Comparison of ENCODE assay signal across 9 cellular contexts in genomic region chr5:168047669-168048111, GRCh38.
DNase-seq lines count a peak whose midpoint lies in the region; ATAC-seq and TF ChIP-seq lines count a peak whose summit lies in the region.
"Had no signal": no experiment of that assay in that cellular context is flagged by ENCODE, and none has a peak within 500 bp of the region (broad histone marks: within the 10 kb centered on the region; RNA-seq: fewer than 3 reads in every experiment).

No MANE protein-coding gene starts in this region.

- TF ChIP-seq POLR2A in body of pancreas (IDR thresholded peaks at IDR 0.05) (no peak), sigmoid colon (IDR thresholded peaks at IDR 0.05) (no peak)

- H3K27me3 Mint-ChIP-seq in nephron (ENCODE audit: low read depth) (peaks cover 10% of the 10 kb centered on the region), Caco-2 (ENCODE audit: insufficient read depth, unreplicated experiment) (peaks cover 20% of the 10 kb centered on the region)
- no peaks in the 10 kb centered on the region for H3K27me3 Mint-ChIP-seq in activated naive CD8-positive, alpha-beta T cell treated with anti-CD3 and anti-CD28 coated beads for 36 hours

- peak overlapping the region in 2 of 3 experiments; percentile 8 to 10 for H3K27ac Mint-ChIP-seq in nephron
- no peak overlapping the region for H3K27ac Mint-ChIP-seq in Caco-2 (ENCODE audit: unreplicated experiment)
- H3K27ac Mint-ChIP-seq in activated naive CD8-positive, alpha-beta T cell treated with anti-CD3 and anti-CD28 coated beads for 36 hours, result no peak overlapping the region

- H3K9me3 ChIP-seq in body of pancreas, result no peaks in the 10 kb centered on the region
- no peaks in the 10 kb centered on the region for H3K9me3 ChIP-seq in sigmoid colon
- no peaks in the 10 kb centered on the region for H3K9me3 ChIP-seq in Caco-2
- H3K9me3 ChIP-seq: lower lobe of right lung had no signal

- H3K4me1 Mint-ChIP-seq in nephron (peaks cover 28% of the 10 kb centered on the region), Caco-2 (ENCODE audit: low read depth, unreplicated experiment) (no peaks in the 10 kb centered on the region)
- H3K4me1 Mint-ChIP-seq in activated naive CD8-positive, alpha-beta T cell treated with anti-CD3 and anti-CD28 coated beads for 36 hours, result no peaks in the 10 kb centered on the region

- ATAC-seq in GM18868 (IDR thresholded peaks at IDR 0.05; ENCODE audit: unreplicated experiment), result peak; percentile 34
- peak; percentile 36 for ATAC-seq in HG03432 (IDR thresholded peaks at IDR 0.05; ENCODE audit: unreplicated experiment)
- peak; percentile 55 for ATAC-seq in body of pancreas

- H3K36me3 ChIP-seq in body of pancreas (replicated peaks in 1 of 2; ENCODE audit: insufficient read depth in 1 of 2, low read depth in 2 of 2) (no peaks in the 10 kb centered on the region), sigmoid colon (no peaks in the 10 kb centered on the region), Caco-2 (ENCODE audit: control insufficient read depth, insufficient read depth, low read length) (no peaks in the 10 kb centered on the region)
- H3K36me3 ChIP-seq: lower lobe of right lung had no signal

- BruUV-seq in Caco-2 (replicated peaks; lab: Mats Ljungman, UMichigan), result no TSS peak

- WGBS in body of pancreas, 2 donors, result 6 to 29% methylated on average over 1 of the region's 1 CpG
- 11 to 39% methylated on average over 1 of the region's 1 CpG for WGBS in sigmoid colon, 2 donors

- H3K27ac ChIP-seq in body of pancreas, result no peak overlapping the region
- H3K27ac ChIP-seq in sigmoid colon, result peak overlapping the region in 2 of 4 donors; percentile 17 to 46
- H3K27ac ChIP-seq: lower lobe of right lung had no signal

- DNase-seq in body of pancreas (no peak), sigmoid colon (no peak), retina (no peak), Caco-2 (no peak)
- no peak for DNase-seq in activated naive CD8-positive, alpha-beta T cell treated with anti-CD3 and anti-CD28 coated beads for 36 hours
- DNase-seq: lower lobe of right lung had no signal

- H3K9me3 Mint-ChIP-seq in nephron (no peaks in the 10 kb centered on the region), Caco-2 (ENCODE audit: unreplicated experiment) (no peaks in the 10 kb centered on the region)
- no peaks in the 10 kb centered on the region for H3K9me3 Mint-ChIP-seq in activated naive CD8-positive, alpha-beta T cell treated with anti-CD3 and anti-CD28 coated beads for 36 hours

- H3K36me3 Mint-ChIP-seq in nephron (ENCODE audit: low read depth), result no peaks in the 10 kb centered on the region
- no peaks in the 10 kb centered on the region for H3K36me3 Mint-ChIP-seq in Caco-2 (ENCODE audit: insufficient read depth, unreplicated experiment)
- H3K36me3 Mint-ChIP-seq in activated naive CD8-positive, alpha-beta T cell treated with anti-CD3 and anti-CD28 coated beads for 36 hours, result no peaks in the 10 kb centered on the region

- intact Hi-C loops in body of pancreas (cut with DNase I), result loop anchor here (10.0 kb wide), 1 partner anchor 323 kb away; no protein-coding TSS in a partner anchor
- intact Hi-C loops in sigmoid colon (cut with DNase I), result loop anchor here (1.0 kb wide), 1 partner anchor 324 kb away; no protein-coding TSS in a partner anchor
- intact Hi-C loops in Caco-2 (cut with micrococcal nuclease; ENCODE audit: unreplicated experiment), result loop anchor here (1.0 kb wide), 3 partner anchors 172 to 465 kb away; no protein-coding TSS in a partner anchor

- POLR2A ChIA-PET in Caco-2 (lab: Charles Lee), result no interaction called here

- CTCF ChIA-PET in Caco-2 (lab: Charles Lee), result interaction anchor here (0.5 to 1.3 kb wide), 9 partner anchors 16 to 427 kb away, joined by 3 to 6 read pairs (median 3); no protein-coding TSS in a partner anchor

- TF ChIP-seq CTCF in body of pancreas (IDR thresholded peaks at IDR 0.05), result no peak
- no peak for TF ChIP-seq CTCF in nephron (IDR thresholded peaks at IDR 0.05; ENCODE audit: unreplicated experiment in 3 of 3)
- TF ChIP-seq CTCF in sigmoid colon (IDR thresholded peaks at IDR 0.05), result no peak
- no peak for TF ChIP-seq CTCF in Caco-2 (IDR thresholded peaks at IDR 0.05; ENCODE audit: insufficient read depth in 1 of 2, low read depth in 1 of 2, low read length in 1 of 2, severe bottlenecking in 1 of 2, unreplicated experiment in 1 of 2)

- TF ChIP-seq EP300 in sigmoid colon (IDR thresholded peaks at IDR 0.05), result no peak

- H3K4me3 Mint-ChIP-seq in nephron, result no peak overlapping the region
- no peak overlapping the region for H3K4me3 Mint-ChIP-seq in Caco-2 (ENCODE audit: unreplicated experiment)
- H3K4me3 Mint-ChIP-seq in activated naive CD8-positive, alpha-beta T cell treated with anti-CD3 and anti-CD28 coated beads for 36 hours, result no peak overlapping the region

- H3K4me3 ChIP-seq in body of pancreas (no peak overlapping the region), sigmoid colon (no peak overlapping the region), Caco-2 (ENCODE audit: low read depth, low read length) (no peak overlapping the region)
- H3K4me3 ChIP-seq: lower lobe of right lung had no signal

- no peaks in the 10 kb centered on the region for H3K4me1 ChIP-seq in body of pancreas
- H3K4me1 ChIP-seq in sigmoid colon, result peaks cover 0 to 13% (median 9%) of the 10 kb centered on the region in 4 donors
- H3K4me1 ChIP-seq in Caco-2, result no peaks in the 10 kb centered on the region; the same call in 1 of the 2 replicates
- H3K4me1 ChIP-seq: lower lobe of right lung had no signal

- H3K27me3 ChIP-seq in body of pancreas, result no peaks in the 10 kb centered on the region
- H3K27me3 ChIP-seq in sigmoid colon, result no peaks in the 10 kb centered on the region
- no peaks in the 10 kb centered on the region for H3K27me3 ChIP-seq in Caco-2 (replicated peaks; ENCODE audit: control insufficient read depth, insufficient read depth, low read length)

Comparison
In these comparisons a context has a peak if more than half of its experiments do, and no peak if none do; other contexts are left out.
1. H3K27ac Mint-ChIP-seq: peak in nephron (2 of 3); none in Caco-2 (single experiment) and activated naive CD8-positive, alpha-beta T cell treated with anti-CD3 and anti-CD28 coated beads for 36 hours (single experiment).
2. Peak in every context shown above with its lines, with median percentiles within 50 percentile points of each other: ATAC-seq.